Comparison of ENCODE assay signal across 1 cellular context in the genomic region with DNA sequence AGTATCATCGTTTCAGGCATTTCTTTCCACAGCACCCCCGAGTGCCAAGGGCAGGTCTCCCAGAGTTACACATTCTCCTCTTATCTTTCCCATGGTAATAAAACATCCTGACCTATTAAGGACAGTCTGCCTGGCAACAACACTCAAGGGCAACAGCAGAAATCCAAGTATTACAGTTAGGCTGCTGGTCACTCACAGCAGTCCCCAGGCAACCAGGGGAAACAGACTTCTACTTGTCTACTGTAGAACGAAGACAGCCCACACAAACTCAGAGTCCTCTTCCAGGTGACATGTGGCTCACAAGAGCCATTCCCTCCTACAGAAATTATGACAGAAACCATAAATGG.
TF ChIP-seq lines count a peak whose summit lies in the region.

No MANE protein-coding gene starts in this region.

TF ChIP-seq in SK-N-SH treated with all-trans-retinoic acid at 6 μM for 48 hours, 23 proteins besides CTCF, POLR2A, EP300 and RAD21 (continued from another document):
- no peak for TF ChIP-seq BACH2 (CRISPR knock-in tag; IDR thresholded peaks at IDR 0.05; ENCODE audit: borderline replicate concordance)
